In the genomic region with DNA sequence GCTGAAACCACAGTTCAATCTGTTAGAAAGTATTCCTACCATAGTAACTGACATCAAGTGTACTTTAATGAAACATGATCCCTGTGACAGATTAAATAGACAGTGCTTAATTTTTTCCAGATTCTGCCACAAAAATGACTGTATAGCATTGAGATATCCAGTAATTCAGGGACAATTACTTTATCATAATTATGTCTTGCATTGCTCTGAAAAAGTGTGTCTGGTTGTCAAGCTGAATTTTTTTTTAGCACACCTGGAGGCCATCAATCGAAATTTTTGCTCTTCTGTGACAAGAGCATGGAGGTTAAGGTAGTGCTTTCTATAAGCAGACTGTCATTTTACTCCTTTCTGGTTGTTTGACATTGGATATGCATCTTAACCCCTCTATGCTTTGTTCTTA, we compare ENCODE assay signal across 21 cellular contexts.
"Had no signal": no experiment of that assay in that cellular context is flagged by ENCODE, and none has a peak within 500 bp of the region (broad histone marks: within the 10 kb centered on the region; RNA-seq: fewer than 3 reads in every experiment).

No MANE protein-coding gene starts in this region.

- H3K27ac ChIP-seq: colonic mucosa, neutrophil, stomach, testis, upper lobe of left lung had no signal

- H3K36me3 ChIP-seq: colonic mucosa, neutrophil, stomach, upper lobe of left lung had no signal

- DNase-seq: activated CD4-positive, alpha-beta T cell treated with anti-CD3 and anti-CD28 coated beads for 48 hours; activated CD8-positive, alpha-beta T cell treated with anti-CD3 and anti-CD28 coated beads for 36 hours; activated effector memory CD4-positive, alpha-beta T cell treated with anti-CD3 and anti-CD28 coated beads, Interleukin-2, amount 50 U/mL, for 16 hours; activated T-cell treated with anti-CD3 and anti-CD28 coated beads, Interleukin-2, amount 50 U/mL, for 4 hours; amniotic stem cell; central memory CD4-positive, alpha-beta T cell; colonic mucosa; hippocampal formation; left ventricle myocardium superior; mucosa of descending colon; naive thymus-derived CD4-positive, alpha-beta T cell; stimulated activated CD4-positive, alpha-beta T cell treated with anti-CD3 and anti-CD28 coated beads, Interleukin-2, amount 100 ng/mL, for 24 hours; stomach; testis; upper lobe of left lung had no signal

- ATAC-seq: activated CD8-positive, alpha-beta T cell treated with anti-CD3 and anti-CD28 coated beads for 36 hours; activated T-cell treated with anti-CD3 and anti-CD28 coated beads, Interleukin-2, amount 50 U/mL, for 4 hours; esophagus mucosa; left ventricle myocardium superior; mucosa of descending colon; naive thymus-derived CD4-positive, alpha-beta T cell; WTC11 had no signal

- H3K27me3 ChIP-seq: colonic mucosa, neutrophil, stomach, testis, upper lobe of left lung had no signal

- H3K4me3 ChIP-seq: colonic mucosa, mucosa of descending colon, stomach, testis, upper lobe of left lung had no signal

- H3K27ac Mint-ChIP-seq: activated CD8-positive, alpha-beta T cell treated with anti-CD3 and anti-CD28 coated beads for 36 hours; activated naive CD4-positive, alpha-beta T cell treated with anti-CD3 and anti-CD28 coated beads, Interleukin-2, amount 50 U/mL, for 24 hours; brain; memory B cell; naive thymus-derived CD4-positive, alpha-beta T cell; WTC11 had no signal

- H3K36me3 Mint-ChIP-seq: activated naive CD4-positive, alpha-beta T cell treated with anti-CD3 and anti-CD28 coated beads, Interleukin-2, amount 50 U/mL, for 24 hours; brain; memory B cell; naive thymus-derived CD4-positive, alpha-beta T cell had no signal

- H3K4me3 Mint-ChIP-seq: activated CD8-positive, alpha-beta T cell treated with anti-CD3 and anti-CD28 coated beads for 36 hours; activated naive CD4-positive, alpha-beta T cell treated with anti-CD3 and anti-CD28 coated beads, Interleukin-2, amount 50 U/mL, for 24 hours; activated T-cell treated with anti-CD3 and anti-CD28 coated beads, Interleukin-2, amount 50 U/mL, for 4 hours; brain; memory B cell; naive thymus-derived CD4-positive, alpha-beta T cell; WTC11 had no signal

- H3K4me1 Mint-ChIP-seq: activated naive CD4-positive, alpha-beta T cell treated with anti-CD3 and anti-CD28 coated beads, Interleukin-2, amount 50 U/mL, for 24 hours; memory B cell; naive thymus-derived CD4-positive, alpha-beta T cell; WTC11 had no signal

- H3K27me3 Mint-ChIP-seq: activated CD8-positive, alpha-beta T cell treated with anti-CD3 and anti-CD28 coated beads for 36 hours; activated naive CD4-positive, alpha-beta T cell treated with anti-CD3 and anti-CD28 coated beads, Interleukin-2, amount 50 U/mL, for 24 hours; brain; memory B cell; naive thymus-derived CD4-positive, alpha-beta T cell had no signal

- H3K9me3 ChIP-seq: colonic mucosa, mucosa of descending colon, neutrophil, stomach, testis, upper lobe of left lung had no signal
